In genomic region chr15:89841306-89841705, GRCh38 we compare ENCODE assay signal across 32 cellular contexts. TPM values are rescaled to one million over a fixed set of nuclear protein-coding genes. Genes with fewer than 3 reads are reported as not detected.
"Had no signal": no experiment of that assay in that cellular context is flagged by ENCODE, and none has a peak within 500 bp of the region (broad histone marks: within the 10 kb centered on the region; RNA-seq: fewer than 3 reads in every experiment).

No MANE protein-coding gene starts in this region.

- H3K27me3 Mint-ChIP-seq: activated CD4-positive, alpha-beta memory T cell treated with anti-CD3 and anti-CD28 coated beads, Interleukin-2, amount 10 ng/mL, durations not matched to agents 7 days and 5 days; activated CD8-positive, alpha-beta memory T cell treated with anti-CD3 and anti-CD28 coated beads, Interleukin-2, amount 10 ng/mL, durations not matched to agents 7 days and 5 days; T-cell had no signal

- ATAC-seq: activated CD8-positive, alpha-beta memory T cell treated with anti-CD3 and anti-CD28 coated beads, Interleukin-2, amount 10 ng/mL, durations not matched to agents 7 days and 5 days; activated naive CD4-positive, alpha-beta T cell treated with anti-CD3 and anti-CD28 coated beads, Interleukin-2, amount 50 U/mL, for 72 hours; body of pancreas; T-cell had no signal

- H3K27ac ChIP-seq: adrenal gland, body of pancreas, breast epithelium, PC-9, RWPE1, SJCRH30, WERI-Rb-1 had no signal

- H3K27ac Mint-ChIP-seq: activated CD4-positive, alpha-beta memory T cell treated with anti-CD3 and anti-CD28 coated beads, Interleukin-2, amount 10 ng/mL, durations not matched to agents 7 days and 5 days; activated CD8-positive, alpha-beta memory T cell treated with anti-CD3 and anti-CD28 coated beads, Interleukin-2, amount 10 ng/mL, durations not matched to agents 7 days and 5 days; activated naive CD4-positive, alpha-beta T cell treated with anti-CD3 and anti-CD28 coated beads for 36 hours; activated T-helper 2 cell treated with anti-CD3 and anti-CD28 coated beads, Interferon-gamma antibody, Interleukin-2, Interleukin-4, amounts not matched to agents 10 μg/mL and 5 μg/mL and 100 μg/mL, durations not matched to agents 14 hours and 24 hours and 36 hours; T-cell had no signal

- H3K4me3 ChIP-seq: adrenal gland, body of pancreas, breast epithelium, PC-9, SJCRH30 had no signal

- H3K9me3 ChIP-seq: adrenal gland, body of pancreas, breast epithelium, SJCRH30, SK-N-SH had no signal

- H3K36me3 Mint-ChIP-seq: activated naive CD4-positive, alpha-beta T cell treated with anti-CD3 and anti-CD28 coated beads, Interleukin-2, amount 50 U/mL, for 72 hours had no signal

- H3K9me3 Mint-ChIP-seq: activated CD4-positive, alpha-beta memory T cell treated with anti-CD3 and anti-CD28 coated beads, Interleukin-2, amount 10 ng/mL, durations not matched to agents 7 days and 5 days; activated naive CD4-positive, alpha-beta T cell treated with anti-CD3 and anti-CD28 coated beads for 36 hours; activated naive CD4-positive, alpha-beta T cell treated with anti-CD3 and anti-CD28 coated beads, Interleukin-2, amount 50 U/mL, for 72 hours; activated T-helper 2 cell treated with anti-CD3 and anti-CD28 coated beads, Interferon-gamma antibody, Interleukin-2, Interleukin-4, amounts not matched to agents 10 μg/mL and 5 μg/mL and 100 μg/mL, durations not matched to agents 14 hours and 24 hours and 36 hours; T-cell had no signal

- DNase-seq: activated CD4-positive, alpha-beta memory T cell treated with anti-CD3 and anti-CD28 coated beads, Interleukin-2, amount 10 ng/mL, durations not matched to agents 7 days and 5 days; activated CD4-positive, alpha-beta T cell treated with anti-CD3 and anti-CD28 coated beads for 1 hour; activated CD4-positive, alpha-beta T cell treated with anti-CD3 and anti-CD28 coated beads for 48 hours; activated CD4-positive, CD25-positive, alpha-beta regulatory T cell; activated CD8-positive, alpha-beta memory T cell treated with anti-CD3 and anti-CD28 coated beads for 24 hours; activated CD8-positive, alpha-beta memory T cell treated with anti-CD3 and anti-CD28 coated beads, Interleukin-2, amount 10 ng/mL, durations not matched to agents 7 days and 5 days; activated CD8-positive, alpha-beta memory T cell treated with anti-CD3 and anti-CD28 coated beads, Interleukin-2, amount 50 U/mL, for 48 hours; activated gamma-delta T cell treated with Interleukin-2 at 50 U/mL for 16 hours; activated naive CD4-positive, alpha-beta T cell treated with anti-CD3 and anti-CD28 coated beads for 36 hours; activated T-cell treated with anti-CD3 and anti-CD28 coated beads, Interleukin-2, amount 50 U/mL, for 1 hour; body of pancreas; Karpas-422; NCI-H1105; NCI-H1417 treated with DMSO at 0.1 percent for 48 hours; NCI-H187 treated with DMSO at 0.1 percent for 48 hours; NCI-H2081 treated with DMSO at 0.1 percent for 48 hours; NCI-H345; NCI-H524 treated with DMSO at 0.1 percent for 48 hours; NK-92 treated with Interleukin-12 subunit alpha and Interleukin-12 subunit beta, amount 100 ng/mL, for 24 hours; PC-9; Right ventricle myocardium superior; SJCRH30; SK-N-SH; T-cell; T-helper 2 cell; T-helper 9 cell; WERI-Rb-1 had no signal

- H3K27me3 ChIP-seq: adrenal gland, body of pancreas, breast epithelium, SJCRH30 had no signal

- H3K36me3 ChIP-seq: adrenal gland, breast epithelium had no signal

- H3K4me3 Mint-ChIP-seq: activated CD4-positive, alpha-beta memory T cell treated with anti-CD3 and anti-CD28 coated beads, Interleukin-2, amount 10 ng/mL, durations not matched to agents 7 days and 5 days; activated CD8-positive, alpha-beta memory T cell treated with anti-CD3 and anti-CD28 coated beads, Interleukin-2, amount 10 ng/mL, durations not matched to agents 7 days and 5 days; activated naive CD4-positive, alpha-beta T cell treated with anti-CD3 and anti-CD28 coated beads for 36 hours; T-cell had no signal

RNA-seq across cellular contexts. Expression of gene ANPEP, which starts 26.7 kb away (rescaled TPM):
- total RNA-seq: activated naive CD4-positive, alpha-beta T cell treated with anti-CD3 and anti-CD28 coated beads for 36 hours had no signal
